In genomic region chr4:38823766-38824165, GRCh38 we compare ENCODE assay signal across 30 cellular contexts. TPM values are rescaled to one million over a fixed set of nuclear protein-coding genes. Genes with fewer than 3 reads are reported as not detected.
"Had no signal": no experiment of that assay in that cellular context is flagged by ENCODE, and none has a peak within 500 bp of the region (broad histone marks: within the 10 kb centered on the region; RNA-seq: fewer than 3 reads in every experiment).

No MANE protein-coding gene starts in this region.

- H2AFZ ChIP-seq: hepatocyte had no signal

- H3K9me3 ChIP-seq: mucosa of descending colon, pancreas, prostate gland, sigmoid colon, tibial nerve, uterus had no signal

- H3K79me2 ChIP-seq: hepatocyte had no signal

- H3K4me2 ChIP-seq: hepatocyte had no signal

- FAIRE-seq: keratinocyte, pancreas, small intestine had no signal

- H3K27me3 ChIP-seq: heart right ventricle, hepatocyte, left lung, pancreas, sigmoid colon, spleen, tibial nerve, uterus had no signal

- H3K4me3 ChIP-seq: heart right ventricle, hepatocyte, left lung, lower lobe of right lung, mucosa of descending colon, pancreas, prostate gland, sigmoid colon, spleen, tibial nerve, uterus had no signal

- H3K27ac ChIP-seq: heart right ventricle, hepatocyte, left lung, lower lobe of right lung, pancreas, prostate gland, sigmoid colon, spleen, tibial nerve, uterus had no signal

- DNase-seq: heart right ventricle; left colon; lower lobe of right lung; mammary epithelial cell; mesendoderm; midbrain; mucosa of descending colon; naive thymus-derived CD4-positive, alpha-beta T cell; nucleus accumbens; pancreas; retina; right cardiac atrium; sigmoid colon; small intestine; spleen; stimulated activated CD4-positive, alpha-beta T cell treated with anti-CD3 and anti-CD28 coated beads, Interleukin-4, amount 100 ng/mL, for 24 hours; stimulated activated naive CD4-positive, alpha-beta T cell treated with Interleukin-2 at 50 U/mL for 16 hours; stimulated activated naive CD8-positive, alpha-beta T cell treated with anti-CD3 and anti-CD28 coated beads, Interleukin-15, amount 100 ng/mL, for 72 hours; substantia nigra; uterus had no signal

- H3K36me3 ChIP-seq: lower lobe of right lung, pancreas, prostate gland, sigmoid colon, tibial nerve, uterus had no signal

- H3K4me1 ChIP-seq: left lung, lower lobe of right lung, pancreas, prostate gland, sigmoid colon, uterus had no signal

- ATAC-seq: heart right ventricle; left colon; left lung; lower lobe of right lung; mucosa of descending colon; naive thymus-derived CD4-positive, alpha-beta T cell; natural killer cell treated with Interleukin-12 subunit alpha and Interleukin-12 subunit beta and Interleukin-15 and Interleukin-18, amount 100 ng/mL, for 72 hours; pancreas; right cardiac atrium; stimulated activated effector memory CD8-positive, alpha-beta T cell treated with anti-CD3 and anti-CD28 coated beads, Interleukin-12 subunit alpha, Interleukin-12 subunit beta, amount 100 ng/mL, for 72 hours; stimulated activated naive CD8-positive, alpha-beta T cell treated with anti-CD3 and anti-CD28 coated beads, Interleukin-15, amount 100 ng/mL, for 72 hours had no signal

RNA-seq across cellular contexts. Expression of gene TLR1, which starts 19.2 kb away (rescaled TPM):
- polyA plus RNA-seq: neural cell had no signal

RNA-seq across cellular contexts. Expression of gene TLR6, which starts 32.9 kb away (rescaled TPM):
- polyA plus RNA-seq: naive thymus-derived CD4-positive, alpha-beta T cell; neural cell had no signal

RNA-seq across cellular contexts. Expression of gene TLR10, which starts 41.0 kb away (rescaled TPM):
- total RNA-seq: hepatocyte; mammary epithelial cell; myocyte; natural killer cell treated with Interleukin-12 subunit alpha and Interleukin-12 subunit beta and Interleukin-15 and Interleukin-18, amount 100 ng/mL, for 72 hours; osteoblast had no signal
- polyA plus RNA-seq: hepatocyte, mammary epithelial cell, right cardiac atrium had no signal

RNA-seq across cellular contexts. Expression of gene FAM114A1, which starts 43.8 kb away (rescaled TPM):
- polyA plus RNA-seq: naive thymus-derived CD4-positive, alpha-beta T cell; neural cell had no signal
